ENCODE assay signal across 19 cellular contexts in the genomic region with DNA sequence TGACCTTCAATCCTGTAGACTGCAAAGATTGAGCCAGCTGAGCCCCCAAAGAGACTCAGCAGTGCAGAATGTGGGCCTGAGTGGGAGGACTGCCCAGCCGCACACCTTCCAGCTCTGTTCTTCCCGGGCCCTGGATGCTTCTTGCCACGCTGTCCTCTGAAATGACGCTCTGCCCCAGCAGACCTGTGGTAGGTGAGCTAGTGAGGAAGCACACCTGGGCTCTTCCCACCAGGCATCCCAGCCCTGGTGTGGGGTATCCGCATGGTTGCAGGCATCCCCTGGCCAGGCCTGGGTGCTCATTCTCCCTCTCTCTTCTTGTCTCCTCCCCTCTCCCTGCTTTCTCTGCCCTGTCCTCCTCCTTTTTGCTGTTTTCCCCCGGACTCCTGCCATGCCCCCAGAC. TPM values are rescaled to one million over a fixed set of nuclear protein-coding genes. Genes with fewer than 3 reads are reported as not detected.
A peak's percentile ranks its signal among the peaks of the same experiment; 100 is the strongest.
DNase-seq lines count a peak whose midpoint lies in the region; ATAC-seq, FAIRE-seq and TF ChIP-seq lines count a peak whose summit lies in the region.
"Had no signal": no experiment of that assay in that cellular context is flagged by ENCODE, and none has a peak within 500 bp of the region (broad histone marks: within the 10 kb centered on the region; RNA-seq: fewer than 3 reads in every experiment).

No MANE protein-coding gene starts in this region.

- no peak overlapping the region for H3K4me3 ChIP-seq in kidney (ENCODE audit: low read length in 2 of 2)
- H3K4me3 ChIP-seq: BLaER1 treated with 17β-estradiol and CSF1 and Interleukin-3, amounts not matched to agents 10 nM and 100 nM; PC-9; SJCRH30 had no signal

- peaks cover 0 to 6% of the 10 kb centered on the region in 2 donors for H3K4me1 ChIP-seq in kidney (ENCODE audit: control insufficient read depth in 1 of 2, insufficient read depth in 1 of 2, low read depth in 1 of 2, low read length in 2 of 2)
- H3K4me1 ChIP-seq: SJCRH30 had no signal

- no peaks in the 10 kb centered on the region for H3K36me3 Mint-ChIP-seq in natural killer cell
- H3K36me3 Mint-ChIP-seq in natural killer cell treated with Interleukin-12 subunit alpha and Interleukin-12 subunit beta and Interleukin-15 and Interleukin-18, amount 100 ng/mL, for 72 hours: peaks cover 5% of the 10 kb centered on the region
- H3K36me3 Mint-ChIP-seq in brain: peaks cover 18% of the 10 kb centered on the region

- ATAC-seq in natural killer cell: no peak
- no peak for ATAC-seq in natural killer cell treated with Interleukin-12 subunit alpha and Interleukin-12 subunit beta and Interleukin-15 and Interleukin-18, amount 100 ng/mL, for 72 hours
- ATAC-seq: CD8-positive, alpha-beta T cell; HepG2 had no signal

- no peak for FAIRE-seq in kidney (lab: Jason Lieb, UNC)
- FAIRE-seq: GM12891, HepG2 had no signal

- peaks cover 3 to 7% of the 10 kb centered on the region in 2 donors for H3K36me3 ChIP-seq in kidney (ENCODE audit: control insufficient read depth in 1 of 2, insufficient read depth in 2 of 2, low read length in 2 of 2)
- H3K36me3 ChIP-seq: SJCRH30 had no signal

- no peaks in the 10 kb centered on the region for H3K9me3 Mint-ChIP-seq in natural killer cell
- no peaks in the 10 kb centered on the region for H3K9me3 Mint-ChIP-seq in natural killer cell treated with Interleukin-12 subunit alpha and Interleukin-12 subunit beta and Interleukin-15 and Interleukin-18, amount 100 ng/mL, for 72 hours
- H3K9me3 Mint-ChIP-seq in brain: no peaks in the 10 kb centered on the region
- H3K9me3 Mint-ChIP-seq: CD8-positive, alpha-beta T cell had no signal

- intact Hi-C loops in natural killer cell (cut with micrococcal nuclease): no loop called here
- intact Hi-C loops in kidney (cut with DNase I): no loop called here

- no peaks in the 10 kb centered on the region for H3K9me3 ChIP-seq in kidney (ENCODE audit: control insufficient read depth in 1 of 2, low read length in 2 of 2)
- H3K9me3 ChIP-seq: BLaER1 treated with 17β-estradiol and CSF1 and Interleukin-3, amounts not matched to agents 10 nM and 100 nM; SJCRH30 had no signal

- no peak overlapping the region for H3K9ac ChIP-seq in kidney (ENCODE audit: low read length in 2 of 2)
- H3K9ac ChIP-seq: BLaER1 treated with 17β-estradiol and CSF1 and Interleukin-3, amounts not matched to agents 10 nM and 100 nM had no signal

- TF ChIP-seq CTCF in natural killer cell (IDR thresholded peaks at IDR 0.05) (no peak), brain (conservative IDR thresholded peaks at IDR 0.05) (no peak), kidney (IDR thresholded peaks at IDR 0.05; ENCODE audit: borderline replicate concordance, extremely low read depth, insufficient read depth) (no peak)

- H3K27ac ChIP-seq in kidney (ENCODE audit: low read depth in 2 of 2, low read length in 2 of 2): no peak overlapping the region
- H3K27ac ChIP-seq: BLaER1 treated with 17β-estradiol and CSF1 and Interleukin-3, amounts not matched to agents 10 nM and 100 nM; PC-9; RWPE1; SJCRH30 had no signal

- H3K27ac Mint-ChIP-seq in natural killer cell (no peak overlapping the region), brain (peak overlapping the region in 3 of 5 experiments; percentile 16 to 56 (median 48))
- no peak overlapping the region for H3K27ac Mint-ChIP-seq in natural killer cell treated with Interleukin-12 subunit alpha and Interleukin-12 subunit beta and Interleukin-15 and Interleukin-18, amount 100 ng/mL, for 72 hours
- H3K27ac Mint-ChIP-seq: CD8-positive, alpha-beta T cell had no signal

- no peaks in the 10 kb centered on the region for H3K27me3 Mint-ChIP-seq in natural killer cell (ENCODE audit: low read depth in 2 of 2)
- H3K27me3 Mint-ChIP-seq in natural killer cell treated with Interleukin-12 subunit alpha and Interleukin-12 subunit beta and Interleukin-15 and Interleukin-18, amount 100 ng/mL, for 72 hours: no peaks in the 10 kb centered on the region
- peaks cover 6% of the 10 kb centered on the region for H3K27me3 Mint-ChIP-seq in brain

- H3K4me1 Mint-ChIP-seq in natural killer cell: peaks cover 12 to 15% of the 10 kb centered on the region in 2 donors
- peaks cover 11 to 17% of the 10 kb centered on the region in 2 donors for H3K4me1 Mint-ChIP-seq in natural killer cell treated with Interleukin-12 subunit alpha and Interleukin-12 subunit beta and Interleukin-15 and Interleukin-18, amount 100 ng/mL, for 72 hours (ENCODE audit: low read depth in 2 of 2)
- peaks cover 40% of the 10 kb centered on the region for H3K4me1 Mint-ChIP-seq in brain

- DNase-seq in natural killer cell: peak; percentile 13
- no peak for DNase-seq in natural killer cell treated with Interleukin-12 subunit alpha and Interleukin-12 subunit beta and Interleukin-15 and Interleukin-18, amount 100 ng/mL, for 72 hours (ENCODE audit: low spot score)
- DNase-seq in kidney: peak; percentile 65
- DNase-seq in NCI-H1694 treated with DMSO at 0.1 percent for 48 hours (lab: John Stamatoyannopoulos, UW): no peak
- no peak for DNase-seq in activated T-cell treated with anti-CD3 and anti-CD28 coated beads, Interleukin-2, amount 50 U/mL, for 1 hour
- DNase-seq in SK-N-DZ (ENCODE audit: low spot score): no peak
- DNase-seq: GOT3, KG1, NCI-H187 treated with DMSO at 0.1 percent for 48 hours, NCI-H345, NCI-H524 treated with DMSO at 0.1 percent for 48 hours, PC-9, SJCRH30 had no signal

- H3K4me3 Mint-ChIP-seq in natural killer cell (no peak overlapping the region), brain (no peak overlapping the region)
- no peak overlapping the region for H3K4me3 Mint-ChIP-seq in natural killer cell treated with Interleukin-12 subunit alpha and Interleukin-12 subunit beta and Interleukin-15 and Interleukin-18, amount 100 ng/mL, for 72 hours
- H3K4me3 Mint-ChIP-seq: CD8-positive, alpha-beta T cell had no signal

RNA-seq across cellular contexts. Expression of gene MZF1, which starts 9.8 kb away (rescaled TPM):
- total RNA-seq in natural killer cell: 10 to 100 TPM; 24.9 to 40.1 (median 37.3) TPM
- total RNA-seq in natural killer cell treated with Interleukin-12 subunit alpha and Interleukin-12 subunit beta and Interleukin-15 and Interleukin-18, amount 100 ng/mL, for 72 hours: 10 to 100 TPM; 20.9 to 28.8 TPM
- polyA plus RNA-seq in brain (ENCODE audit: insufficient read depth, low read depth, low replicate concordance): 14.9 TPM
- total RNA-seq in kidney: 38.6 TPM
- polyA plus RNA-seq in kidney (ENCODE audit: insufficient read depth, low read depth, low replicate concordance): 12.9 TPM
- polyA plus RNA-seq in SK-N-DZ (2014; cell fraction: cytosol; rRNA removed): 12.0 and 14.7 TPM in 2 replicates
- polyA plus RNA-seq in SK-N-DZ (2014; cell fraction: nucleus; rRNA removed): 72.1 and 102 TPM in 2 replicates
- total RNA-seq: PC-9 had no signal

RNA-seq across cellular contexts. Expression of gene UBE2M, which starts 24.6 kb away (rescaled TPM):
- total RNA-seq in natural killer cell (10 to 100 TPM; 71.0 to 89.5 (median 81.9) TPM), kidney (60.4 TPM)
- 100 to 1,000 TPM; 161 to 183 TPM for total RNA-seq in natural killer cell treated with Interleukin-12 subunit alpha and Interleukin-12 subunit beta and Interleukin-15 and Interleukin-18, amount 100 ng/mL, for 72 hours
- polyA plus RNA-seq in brain (ENCODE audit: insufficient read depth, low read depth, low replicate concordance) (192 TPM), kidney (ENCODE audit: insufficient read depth, low read depth, low replicate concordance) (98.0 TPM)
- 63.0 and 69.2 TPM in 2 replicates for polyA plus RNA-seq in SK-N-DZ (2014; cell fraction: cytosol; rRNA removed)
- 59.7 and 69.5 TPM in 2 replicates for polyA plus RNA-seq in SK-N-DZ (2014; cell fraction: nucleus; rRNA removed)
- total RNA-seq: PC-9 had no signal

RNA-seq across cellular contexts. Expression of gene CHMP2A, which starts 28.1 kb away (rescaled TPM):
- total RNA-seq in natural killer cell (10 to 100 TPM; 82.7 to 95.7 (median 94.7) TPM), kidney (142 TPM)
- 10 to 100 TPM; 60.2 to 99.9 TPM for total RNA-seq in natural killer cell treated with Interleukin-12 subunit alpha and Interleukin-12 subunit beta and Interleukin-15 and Interleukin-18, amount 100 ng/mL, for 72 hours
- polyA plus RNA-seq in brain (ENCODE audit: insufficient read depth, low read depth, low replicate concordance) (216 TPM), kidney (ENCODE audit: insufficient read depth, low read depth, low replicate concordance) (294 TPM)
- polyA plus RNA-seq in SK-N-DZ (2014; cell fraction: cytosol; rRNA removed): 85.0 and 86.3 TPM in 2 replicates
- polyA plus RNA-seq in SK-N-DZ (2014; cell fraction: nucleus; rRNA removed): 46.1 and 47.8 TPM in 2 replicates

RNA-seq across cellular contexts. Expression of gene TRIM28, which starts 39.1 kb away (rescaled TPM):
- total RNA-seq in natural killer cell (100 to 1,000 TPM; 330 to 451 (median 408) TPM), kidney (229 TPM)
- 100 to 1,000 TPM; 424 to 774 TPM for total RNA-seq in natural killer cell treated with Interleukin-12 subunit alpha and Interleukin-12 subunit beta and Interleukin-15 and Interleukin-18, amount 100 ng/mL, for 72 hours
- polyA plus RNA-seq in brain (ENCODE audit: insufficient read depth, low read depth, low replicate concordance) (698 TPM), kidney (ENCODE audit: insufficient read depth, low read depth, low replicate concordance) (191 TPM)
- polyA plus RNA-seq in SK-N-DZ (2014; cell fraction: cytosol; rRNA removed): 375 and 400 TPM in 2 replicates
- polyA plus RNA-seq in SK-N-DZ (2014; cell fraction: nucleus; rRNA removed): 509 and 535 TPM in 2 replicates

Comparison
In these comparisons a context has a peak if more than half of its experiments do, and no peak if none do; other contexts are left out.
1. DNase-seq: peak in natural killer cell (single experiment) and kidney (single experiment); none in natural killer cell treated with Interleukin-12 subunit alpha and Interleukin-12 subunit beta and Interleukin-15 and Interleukin-18, amount 100 ng/mL, for 72 hours (single experiment), NCI-H1694 treated with DMSO at 0.1 percent for 48 hours (single experiment), activated T-cell treated with anti-CD3 and anti-CD28 coated beads, Interleukin-2, amount 50 U/mL, for 1 hour (single experiment) and SK-N-DZ (single experiment).
2. H3K27ac Mint-ChIP-seq: peak in brain (3 of 5); none in natural killer cell (0 of 2) and natural killer cell treated with Interleukin-12 subunit alpha and Interleukin-12 subunit beta and Interleukin-15 and Interleukin-18, amount 100 ng/mL, for 72 hours (0 of 2).